In genomic region chr1:39671793-39672550, GRCh38 we compare ENCODE assay signal across 9 cellular contexts. TPM values are rescaled to one million over a fixed set of nuclear protein-coding genes. Genes with fewer than 3 reads are reported as not detected.
DNase-seq lines count a peak whose midpoint lies in the region; ATAC-seq and TF ChIP-seq lines count a peak whose summit lies in the region.
"Had no signal": no experiment of that assay in that cellular context is flagged by ENCODE, and none has a peak within 500 bp of the region (broad histone marks: within the 10 kb centered on the region; RNA-seq: fewer than 3 reads in every experiment).

NT5C1A (minus strand) TSS chr1:39672107; CDS start chr1:39672038, 69 bp downstream.

- peaks cover 37% of the 10 kb centered on the region for H3K27me3 Mint-ChIP-seq in activated naive CD4-positive, alpha-beta T cell treated with anti-CD3 and anti-CD28 coated beads for 36 hours (ENCODE audit: low read depth)

- H3K9me3 Mint-ChIP-seq in activated naive CD4-positive, alpha-beta T cell treated with anti-CD3 and anti-CD28 coated beads for 36 hours: no peaks in the 10 kb centered on the region

- peak in 11 of 14 donors; percentile 4 to 67 (median 32) for DNase-seq in C1 segment of cervical spinal cord (lab: John Stamatoyannopoulos, UW)
- DNase-seq in HuH-7 (ENCODE audit: low spot score): peak; percentile 67
- DNase-seq in activated naive CD4-positive, alpha-beta T cell treated with anti-CD3 and anti-CD28 coated beads for 36 hours: peak; percentile 30
- DNase-seq in cardiac muscle cell (ENCODE audit: low read depth in 1 of 2, low spot score in 1 of 2): peak; percentile 33 to 52
- DNase-seq in posterior cingulate gyrus: peak in 8 of 10 donors; percentile 34 to 93 (median 56)
- no peak for DNase-seq in globus pallidus (ENCODE audit: low spot score)

- no peaks in the 10 kb centered on the region for H3K36me3 ChIP-seq in cardiac muscle cell

- no peaks in the 10 kb centered on the region for H3K4me1 ChIP-seq in cardiac muscle cell (ENCODE audit: low read depth)

- CTCF ChIA-PET in activated naive CD4-positive, alpha-beta T cell treated with anti-CD3 and anti-CD28 coated beads for 36 hours (lab: Charles Lee): interaction anchor here (0.6 to 11.4 kb wide), 19 partner anchors 9 to 480 kb away, joined by 3 to 160 read pairs (median 6); partner anchors contain the start of gene HPCAL4

- no peaks in the 10 kb centered on the region for H3K36me3 Mint-ChIP-seq in activated naive CD4-positive, alpha-beta T cell treated with anti-CD3 and anti-CD28 coated beads for 36 hours (ENCODE audit: low read depth)

- intact Hi-C loops in activated naive CD4-positive, alpha-beta T cell treated with anti-CD3 and anti-CD28 coated beads for 36 hours (cut with micrococcal nuclease): loop anchor here (1.0 kb wide), 1 partner anchor 48 kb away; no protein-coding TSS in a partner anchor
- intact Hi-C loops in posterior cingulate gyrus (cut with DNase I): no loop called here

- peaks cover 94% of the 10 kb centered on the region for H3K27me3 ChIP-seq in cardiac muscle cell

- no peaks in the 10 kb centered on the region for H3K9me3 ChIP-seq in cardiac muscle cell (ENCODE audit: low read depth)

- no peak within 1 kb of the TSS for H3K27ac ChIP-seq in cardiac muscle cell

- ATAC-seq in HG03196 (IDR thresholded peaks at IDR 0.05; ENCODE audit: unreplicated experiment) (no peak), GM18519 (IDR thresholded peaks at IDR 0.05; ENCODE audit: low FRiP score, unreplicated experiment) (no peak)

- TF ChIP-seq CTCF in cardiac muscle cell (IDR thresholded peaks at IDR 0.05; ENCODE audit: low read depth, low read length): no peak

- H3K27ac Mint-ChIP-seq in activated naive CD4-positive, alpha-beta T cell treated with anti-CD3 and anti-CD28 coated beads for 36 hours: no peak within 1 kb of the TSS

- peak within 1 kb of the TSS; percentile 45 for H3K4me3 Mint-ChIP-seq in activated naive CD4-positive, alpha-beta T cell treated with anti-CD3 and anti-CD28 coated beads for 36 hours

- H3K4me1 Mint-ChIP-seq in activated naive CD4-positive, alpha-beta T cell treated with anti-CD3 and anti-CD28 coated beads for 36 hours (ENCODE audit: low read depth): peaks cover 11% of the 10 kb centered on the region

- H3K4me3 ChIP-seq in cardiac muscle cell: peak within 1 kb of the TSS; percentile 37

RNA-seq across cellular contexts. Expression of gene NT5C1A, which starts in this region (rescaled TPM):
- total RNA-seq in activated naive CD4-positive, alpha-beta T cell treated with anti-CD3 and anti-CD28 coated beads for 36 hours: not detected
- total RNA-seq in cardiac muscle cell: 1.8 TPM in 1 of 2 replicates, not detected in the other
- 0.16 TPM in 1 of 2 replicates, not detected in the other for polyA plus RNA-seq in cardiac muscle cell
- total RNA-seq: glomerular endothelial cell had no signal

Comparison
In these comparisons a context has a peak if more than half of its experiments do, and no peak if none do; other contexts are left out.
1. Peak in DNase-seq in activated naive CD4-positive, alpha-beta T cell treated with anti-CD3 and anti-CD28 coated beads for 36 hours; RNA of the gene not detected or under 1 TPM.